Comparison of ENCODE assay signal across 24 cellular contexts in the genomic region with DNA sequence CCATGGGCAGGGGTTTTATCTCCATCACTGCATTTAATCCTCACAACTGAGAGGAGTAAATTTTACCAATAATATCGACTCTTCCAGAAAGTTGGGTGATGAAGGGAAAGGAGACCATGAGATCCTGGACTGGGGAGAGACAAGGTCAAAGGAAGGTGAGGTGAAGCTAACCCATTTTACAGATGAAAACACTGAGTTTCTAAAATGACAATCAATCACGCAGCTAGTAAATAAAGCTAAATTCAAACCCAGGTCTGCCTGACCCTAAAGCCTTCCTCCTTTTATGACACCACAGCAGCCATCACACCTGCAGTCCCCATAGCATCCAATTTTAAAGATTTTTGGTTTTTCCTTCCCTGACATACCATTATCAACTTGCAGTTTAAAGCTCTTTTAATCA.
A peak's percentile ranks its signal among the peaks of the same experiment; 100 is the strongest.
DNase-seq lines count a peak whose midpoint lies in the region; ATAC-seq and TF ChIP-seq lines count a peak whose summit lies in the region.
"Had no signal": no experiment of that assay in that cellular context is flagged by ENCODE, and none has a peak within 500 bp of the region (broad histone marks: within the 10 kb centered on the region; RNA-seq: fewer than 3 reads in every experiment).

No MANE protein-coding gene starts in this region.

- H3K9me2 ChIP-seq in Karpas-422 (replicated peaks; ENCODE audit: insufficient read depth, low read length) = no peaks in the 10 kb centered on the region

- H2AFZ ChIP-seq in Karpas-422 (ENCODE audit: low read length) = no peak overlapping the region

- no peak overlapping the region for H3K27ac ChIP-seq in Karpas-422 (ENCODE audit: low read length)
- H3K27ac ChIP-seq: 22Rv1; A549; BLaER1 treated with 17β-estradiol and CSF1 and Interleukin-3, amounts not matched to agents 10 nM and 100 nM; C4-2B had no signal

- H3K27me3 Mint-ChIP-seq in activated CD4-positive, alpha-beta T cell treated with anti-CD3 and anti-CD28 coated beads for 36 hours = peaks cover 46% of the 10 kb centered on the region
- H3K27me3 Mint-ChIP-seq in CD14-positive monocyte (ENCODE audit: low read depth in 3 of 3) = peaks cover 25 to 61% (median 41%) of the 10 kb centered on the region in 3 donors
- peaks cover 92% of the 10 kb centered on the region for H3K27me3 Mint-ChIP-seq in neural crest cell (ENCODE audit: low read depth)

- H3K36me3 Mint-ChIP-seq in activated CD4-positive, alpha-beta T cell treated with anti-CD3 and anti-CD28 coated beads for 36 hours (ENCODE audit: low read depth) = no peaks in the 10 kb centered on the region
- H3K36me3 Mint-ChIP-seq in CD14-positive monocyte = no peaks in the 10 kb centered on the region
- H3K36me3 Mint-ChIP-seq in neural crest cell (ENCODE audit: low read depth) = no peaks in the 10 kb centered on the region
- H3K36me3 Mint-ChIP-seq: CD4-positive, alpha-beta memory T cell; CD4-positive, CD25-positive, alpha-beta regulatory T cell; CD8-positive, alpha-beta memory T cell had no signal

- H3K9me3 Mint-ChIP-seq in activated CD4-positive, alpha-beta T cell treated with anti-CD3 and anti-CD28 coated beads for 36 hours (ENCODE audit: low read depth) = no peaks in the 10 kb centered on the region
- H3K9me3 Mint-ChIP-seq in CD14-positive monocyte (peaks cover 0 to 2% (median 0%) of the 10 kb centered on the region in 7 donors), neural crest cell (no peaks in the 10 kb centered on the region)

- intact Hi-C loops in activated CD4-positive, alpha-beta T cell treated with anti-CD3 and anti-CD28 coated beads for 36 hours (cut with DNase I, micrococcal nuclease) = no loop called here
- intact Hi-C loops in CD14-positive monocyte (cut with micrococcal nuclease) = no loop called here

- peak overlapping the region; percentile 27 for H3K27ac Mint-ChIP-seq in activated CD4-positive, alpha-beta T cell treated with anti-CD3 and anti-CD28 coated beads for 36 hours
- no peak overlapping the region for H3K27ac Mint-ChIP-seq in CD14-positive monocyte
- H3K27ac Mint-ChIP-seq in neural crest cell (ENCODE audit: unreplicated experiment) = peak overlapping the region; percentile 21
- H3K27ac Mint-ChIP-seq: B cell; CD4-positive, alpha-beta memory T cell; CD8-positive, alpha-beta memory T cell had no signal

- TF ChIP-seq CTCF in CD14-positive monocyte (IDR thresholded peaks at IDR 0.05) = no peak
- TF ChIP-seq CTCF in neural crest cell (conservative IDR thresholded peaks at IDR 0.05) = no peak

- no peaks in the 10 kb centered on the region for H3K36me3 ChIP-seq in Karpas-422 (ENCODE audit: insufficient read depth, low read length)
- H3K36me3 ChIP-seq: BLaER1 treated with 17β-estradiol and CSF1 and Interleukin-3, amounts not matched to agents 10 nM and 100 nM had no signal

- DNase-seq in activated CD4-positive, alpha-beta T cell treated with anti-CD3 and anti-CD28 coated beads for 36 hours = no peak
- DNase-seq in activated CD4-positive, alpha-beta T cell treated with anti-CD3 and anti-CD28 coated beads, Interleukin-2, amount 50 U/mL, for 48 hours = no peak
- peak; percentile 10 for DNase-seq in CD14-positive monocyte (ENCODE audit: low spot score)
- DNase-seq in neural crest cell (ENCODE audit: low read depth, low spot score) = no peak
- no peak for DNase-seq in Karpas-422
- no peak for DNase-seq in H4 (ENCODE audit: low spot score)
- DNase-seq: AML-193; CD4-positive, alpha-beta memory T cell; CD4-positive, CD25-positive, alpha-beta regulatory T cell; CD8-positive, alpha-beta memory T cell; COR-L47; DMS 273 treated with DMSO at 0.1 percent for 48 hours; DMS153; DMS53; DMS79; DND-41; EL; GDM1 had no signal

- no peak overlapping the region for H3K4me3 ChIP-seq in Karpas-422 (ENCODE audit: low read length)
- H3K4me3 ChIP-seq: A549; BLaER1 treated with 17β-estradiol and CSF1 and Interleukin-3, amounts not matched to agents 10 nM and 100 nM; GM12878 had no signal

- H3K4me1 Mint-ChIP-seq in activated CD4-positive, alpha-beta T cell treated with anti-CD3 and anti-CD28 coated beads for 36 hours = peaks cover 31% of the 10 kb centered on the region
- H3K4me1 Mint-ChIP-seq in CD14-positive monocyte (no peaks in the 10 kb centered on the region), neural crest cell (no peaks in the 10 kb centered on the region)
- H3K4me1 Mint-ChIP-seq: B cell; CD4-positive, alpha-beta memory T cell; CD4-positive, CD25-positive, alpha-beta regulatory T cell; CD8-positive, alpha-beta memory T cell had no signal

- 0 out of 2 replicates have a peak, but pooled peaks cover 2% of the 10 kb centered on the region for H3K27me3 ChIP-seq in Karpas-422 (ENCODE audit: low read length)
- H3K27me3 ChIP-seq: BLaER1 treated with 17β-estradiol and CSF1 and Interleukin-3, amounts not matched to agents 10 nM and 100 nM had no signal

- ATAC-seq in activated CD4-positive, alpha-beta T cell treated with anti-CD3 and anti-CD28 coated beads for 36 hours = no peak
- ATAC-seq: A549, GM12878 had no signal

- H3K4me2 ChIP-seq in Karpas-422 (ENCODE audit: low read depth, low read length, poor library complexity, severe bottlenecking) = no peak overlapping the region
- H3K4me2 ChIP-seq: A549; BLaER1 treated with 17β-estradiol and CSF1 and Interleukin-3, amounts not matched to agents 10 nM and 100 nM had no signal

- no peaks in the 10 kb centered on the region for H3K4me1 ChIP-seq in Karpas-422 (ENCODE audit: low read length)
- H3K4me1 ChIP-seq: BLaER1 treated with 17β-estradiol and CSF1 and Interleukin-3, amounts not matched to agents 10 nM and 100 nM had no signal

- POLR2A ChIA-PET in activated CD4-positive, alpha-beta T cell treated with anti-CD3 and anti-CD28 coated beads for 36 hours (lab: Charles Lee) = no interaction called here

- no peaks in the 10 kb centered on the region for H3K9me3 ChIP-seq in Karpas-422 (ENCODE audit: low read length)
- H3K9me3 ChIP-seq: A549; BLaER1 treated with 17β-estradiol and CSF1 and Interleukin-3, amounts not matched to agents 10 nM and 100 nM had no signal

- no peaks in the 10 kb centered on the region for H3K79me2 ChIP-seq in Karpas-422 (ENCODE audit: low read length)

- CTCF ChIA-PET in activated CD4-positive, alpha-beta T cell treated with anti-CD3 and anti-CD28 coated beads for 36 hours (lab: Charles Lee) = interaction anchor here (0.6 to 0.9 kb wide), 4 partner anchors 33 to 315 kb away, joined by 3 read pairs; no protein-coding TSS in a partner anchor

- H3K4me3 Mint-ChIP-seq in activated CD4-positive, alpha-beta T cell treated with anti-CD3 and anti-CD28 coated beads for 36 hours = no peak overlapping the region
- H3K4me3 Mint-ChIP-seq in CD14-positive monocyte (peak overlapping the region in 1 of 2 donors; percentile 7), neural crest cell (no peak overlapping the region)
- H3K4me3 Mint-ChIP-seq: B cell; CD4-positive, alpha-beta memory T cell; CD4-positive, CD25-positive, alpha-beta regulatory T cell; CD8-positive, alpha-beta memory T cell had no signal

- no peak overlapping the region for H3K9ac ChIP-seq in Karpas-422 (ENCODE audit: low read length)
- H3K9ac ChIP-seq: BLaER1 treated with 17β-estradiol and CSF1 and Interleukin-3, amounts not matched to agents 10 nM and 100 nM had no signal

- H4K20me1 ChIP-seq in Karpas-422 (ENCODE audit: insufficient read depth, low read depth, low read length) = no peaks in the 10 kb centered on the region
- H4K20me1 ChIP-seq: BLaER1 treated with 17β-estradiol and CSF1 and Interleukin-3, amounts not matched to agents 10 nM and 100 nM had no signal

Comparison
In these comparisons a context has a peak if more than half of its experiments do, and no peak if none do; other contexts are left out.
1. H3K27ac Mint-ChIP-seq: peak in activated CD4-positive, alpha-beta T cell treated with anti-CD3 and anti-CD28 coated beads for 36 hours (single experiment) and neural crest cell (single experiment); none in CD14-positive monocyte (0 of 7).